Comparison of ENCODE assay signal across 20 cellular contexts in genomic region chr18:58453913-58454317, GRCh38.
"Had no signal": no experiment of that assay in that cellular context is flagged by ENCODE, and none has a peak within 500 bp of the region (broad histone marks: within the 10 kb centered on the region; RNA-seq: fewer than 3 reads in every experiment).

No MANE protein-coding gene starts in this region.

- ATAC-seq: activated CD8-positive, alpha-beta T cell treated with anti-CD3 and anti-CD28 coated beads for 36 hours; body of pancreas; gastroesophageal sphincter; natural killer cell treated with Interleukin-12 subunit alpha and Interleukin-12 subunit beta and Interleukin-15 and Interleukin-18, amount 100 ng/mL, for 72 hours; upper lobe of right lung had no signal

- H3K27ac ChIP-seq: body of pancreas, esophagus muscularis mucosa, gastroesophageal sphincter, upper lobe of right lung had no signal

- H3K4me3 Mint-ChIP-seq: activated CD4-positive, alpha-beta T cell treated with anti-CD3 and anti-CD28 coated beads, Interleukin-2, amount 10 ng/mL, durations not matched to agents 24 days and 14 days; activated CD8-positive, alpha-beta T cell treated with anti-CD3 and anti-CD28 coated beads for 36 hours; activated naive CD8-positive, alpha-beta T cell treated with anti-CD3 and anti-CD28 coated beads, Interleukin-2, amount 10 ng/mL, durations not matched to agents 7 days and 5 days; activated T-cell treated with anti-CD3 and anti-CD28 coated beads, Interleukin-2, amount 50 U/mL, for 24 hours; central memory CD8-positive, alpha-beta T cell; immature natural killer cell; mesothelial cell of epicardium; natural killer cell treated with Interleukin-12 subunit alpha and Interleukin-12 subunit beta and Interleukin-15 and Interleukin-18, amount 100 ng/mL, for 72 hours; T-helper 1 cell treated with Interleukin-12 subunit alpha and Interleukin-12 subunit beta and Interleukin-4 antibody, amounts not matched to agents 30 μg/mL and 1 μg/mL, for 36 hours had no signal

- H3K36me3 Mint-ChIP-seq: activated naive CD8-positive, alpha-beta T cell treated with anti-CD3 and anti-CD28 coated beads, Interleukin-2, amount 10 ng/mL, durations not matched to agents 7 days and 5 days; immature natural killer cell; mesothelial cell of epicardium; natural killer cell treated with Interleukin-12 subunit alpha and Interleukin-12 subunit beta and Interleukin-15 and Interleukin-18, amount 100 ng/mL, for 72 hours had no signal

- DNase-seq: activated CD4-positive, alpha-beta T cell treated with anti-CD3 and anti-CD28 coated beads, Interleukin-2, amount 10 ng/mL, durations not matched to agents 24 days and 14 days; activated CD8-positive, alpha-beta T cell treated with anti-CD3 and anti-CD28 coated beads for 36 hours; activated naive CD4-positive, alpha-beta T cell treated with Interleukin-2 at 50 U/mL for 16 hours; activated naive CD8-positive, alpha-beta T cell treated with anti-CD3 and anti-CD28 coated beads, Interleukin-2, amount 10 ng/mL, durations not matched to agents 7 days and 5 days; activated T-cell treated with anti-CD3 and anti-CD28 coated beads, Interleukin-2, amount 50 U/mL, for 24 hours; amygdala; body of pancreas; cortex of kidney; effector CD8-positive, alpha-beta T cell; immature natural killer cell; stimulated activated CD8-positive, alpha-beta memory T cell treated with anti-CD3 and anti-CD28 coated beads, Interleukin-4, amount 100 ng/mL, for 48 hours; stimulated activated naive CD4-positive, alpha-beta T cell; upper lobe of right lung had no signal

- H3K9me3 Mint-ChIP-seq: activated CD4-positive, alpha-beta T cell treated with anti-CD3 and anti-CD28 coated beads, Interleukin-2, amount 10 ng/mL, durations not matched to agents 24 days and 14 days; activated CD8-positive, alpha-beta T cell treated with anti-CD3 and anti-CD28 coated beads for 36 hours; activated naive CD8-positive, alpha-beta T cell treated with anti-CD3 and anti-CD28 coated beads, Interleukin-2, amount 10 ng/mL, durations not matched to agents 7 days and 5 days; activated T-cell treated with anti-CD3 and anti-CD28 coated beads, Interleukin-2, amount 50 U/mL, for 24 hours; activated T-helper 2 cell treated with anti-CD3 and anti-CD28 coated beads, Interferon-gamma antibody, Interleukin-2, Interleukin-4, amounts not matched to agents 10 μg/mL and 5 μg/mL and 100 μg/mL, durations not matched to agents 14 hours and 24 hours and 36 hours; central memory CD8-positive, alpha-beta T cell; immature natural killer cell; mesothelial cell of epicardium; natural killer cell treated with Interleukin-12 subunit alpha and Interleukin-12 subunit beta and Interleukin-15 and Interleukin-18, amount 100 ng/mL, for 72 hours; T-helper 1 cell treated with Interleukin-12 subunit alpha and Interleukin-12 subunit beta and Interleukin-4 antibody, amounts not matched to agents 30 μg/mL and 1 μg/mL, for 36 hours had no signal

- H3K27ac Mint-ChIP-seq: activated CD4-positive, alpha-beta T cell treated with anti-CD3 and anti-CD28 coated beads, Interleukin-2, amount 10 ng/mL, durations not matched to agents 24 days and 14 days; activated CD8-positive, alpha-beta T cell treated with anti-CD3 and anti-CD28 coated beads for 36 hours; activated naive CD8-positive, alpha-beta T cell treated with anti-CD3 and anti-CD28 coated beads, Interleukin-2, amount 10 ng/mL, durations not matched to agents 7 days and 5 days; activated T-cell treated with anti-CD3 and anti-CD28 coated beads, Interleukin-2, amount 50 U/mL, for 24 hours; activated T-helper 2 cell treated with anti-CD3 and anti-CD28 coated beads, Interferon-gamma antibody, Interleukin-2, Interleukin-4, amounts not matched to agents 10 μg/mL and 5 μg/mL and 100 μg/mL, durations not matched to agents 14 hours and 24 hours and 36 hours; immature natural killer cell; mesothelial cell of epicardium; natural killer cell treated with Interleukin-12 subunit alpha and Interleukin-12 subunit beta and Interleukin-15 and Interleukin-18, amount 100 ng/mL, for 72 hours; T-helper 1 cell treated with Interleukin-12 subunit alpha and Interleukin-12 subunit beta and Interleukin-4 antibody, amounts not matched to agents 30 μg/mL and 1 μg/mL, for 36 hours had no signal

- H3K4me3 ChIP-seq: body of pancreas, esophagus muscularis mucosa, gastroesophageal sphincter, upper lobe of right lung had no signal

- H3K27me3 ChIP-seq: body of pancreas, esophagus muscularis mucosa, gastroesophageal sphincter, upper lobe of right lung had no signal

- H3K4me1 ChIP-seq: gastroesophageal sphincter, upper lobe of right lung had no signal

- H3K9me3 ChIP-seq: body of pancreas, esophagus muscularis mucosa, gastroesophageal sphincter, upper lobe of right lung had no signal

- H3K27me3 Mint-ChIP-seq: activated CD8-positive, alpha-beta T cell treated with anti-CD3 and anti-CD28 coated beads for 36 hours had no signal

- H3K36me3 ChIP-seq: esophagus muscularis mucosa, gastroesophageal sphincter, upper lobe of right lung had no signal

- H3K4me1 Mint-ChIP-seq: activated CD4-positive, alpha-beta T cell treated with anti-CD3 and anti-CD28 coated beads, Interleukin-2, amount 10 ng/mL, durations not matched to agents 24 days and 14 days; activated naive CD8-positive, alpha-beta T cell treated with anti-CD3 and anti-CD28 coated beads, Interleukin-2, amount 10 ng/mL, durations not matched to agents 7 days and 5 days; central memory CD8-positive, alpha-beta T cell; immature natural killer cell had no signal
